2 cellular contexts compared by ENCODE assay signal in the genomic region with DNA sequence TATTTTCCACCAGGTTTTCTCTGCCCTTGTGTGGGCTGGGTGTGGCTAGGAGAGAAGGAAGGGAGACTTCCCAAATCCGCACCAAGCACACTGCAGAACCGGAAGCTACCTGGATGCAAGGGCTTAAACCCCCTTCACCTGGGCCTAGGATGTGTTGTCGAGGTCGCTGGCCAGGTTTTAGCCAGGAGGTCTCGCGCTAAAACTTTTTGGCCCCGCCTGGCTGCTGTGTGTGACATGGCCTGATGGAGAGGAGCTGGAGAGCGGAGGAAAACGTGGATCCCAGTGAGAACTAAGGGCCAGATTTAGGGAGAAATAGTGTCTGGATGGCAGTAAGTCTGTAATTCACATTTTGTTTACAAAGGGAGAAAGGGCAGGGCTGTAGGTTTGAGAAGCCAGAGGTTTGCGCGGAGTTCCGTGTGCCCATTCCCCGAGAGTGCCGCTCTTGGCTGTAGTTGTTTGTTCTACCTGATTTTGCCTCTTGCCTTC.
A peak's percentile ranks its signal among the peaks of the same experiment; 100 is the strongest.
TF ChIP-seq lines count a peak whose summit lies in the region.

No MANE protein-coding gene starts in this region.

TF ChIP-seq in GM23338, 12 proteins besides CTCF, POLR2A, EP300 and RAD21:
- TF ChIP-seq POLR2AphosphoS5 (IDR thresholded peaks at IDR 0.05; ENCODE audit: low read depth), result peak; percentile 20
- no peak for TF ChIP-seq EZH2phosphoT487 (IDR thresholded peaks at IDR 0.05; ENCODE audit: unreplicated experiment)
- no peak for TF ChIP-seq ZNF114 (CRISPR knock-in tag; IDR thresholded peaks at IDR 0.05)
TF ChIP-seq in GM23338: peak in this region for 1.

TF ChIP-seq in H1, 55 proteins besides CTCF, POLR2A, EP300 and RAD21:
- TF ChIP-seq KDM4A (IDR thresholded peaks at IDR 0.05; ENCODE audit: low read depth, low read length, severe bottlenecking) (no peak), CBX8 (IDR thresholded peaks at IDR 0.05; ENCODE audit: borderline replicate concordance, low read depth, low read length) (0 out of 2 replicates have a peak, but pooled peaks have one; percentile 64), EZH2 (IDR thresholded peaks at IDR 0.05; ENCODE audit: low read depth, low read length, severe bottlenecking) (peak; percentile 44), SP1 (IDR thresholded peaks at IDR 0.05; ENCODE audit: low read depth, low read length) (0 out of 2 replicates have a peak, but pooled peaks have one; percentile 6), BACH1 (IDR thresholded peaks at IDR 0.05; ENCODE audit: low read length) (no peak), SIN3A (conservative IDR thresholded peaks at IDR 0.05 in 1 of 2, IDR thresholded peaks at IDR 0.05 in 1 of 2; ENCODE audit: low read depth in 1 of 2, low read length in 2 of 2) (0 out of 4 replicates have a peak, but pooled peaks of 1 of the 2 experiments have one; percentile 26)
